Comparison of ENCODE assay signal across 23 cellular contexts in the genomic region with DNA sequence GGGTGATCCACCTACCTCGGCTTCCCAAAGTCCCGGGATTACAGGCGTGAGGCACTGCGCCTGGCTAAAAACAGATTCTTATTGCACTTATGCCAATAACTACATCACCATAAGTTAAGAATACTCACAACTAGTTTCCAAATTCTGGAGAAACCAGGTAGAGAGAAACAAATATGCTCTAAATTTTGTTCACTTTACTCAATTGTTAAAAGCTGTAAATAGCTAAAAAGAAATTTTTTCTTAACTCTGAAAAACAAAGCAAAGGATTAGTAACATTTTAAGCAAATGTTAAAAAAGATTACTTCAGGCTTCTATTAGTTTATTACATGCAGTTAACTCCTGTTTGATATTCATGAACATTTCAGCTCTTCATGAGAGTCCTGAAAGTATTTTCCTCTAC. TPM values are rescaled to one million over a fixed set of nuclear protein-coding genes. Genes with fewer than 3 reads are reported as not detected.
DNase-seq lines count a peak whose midpoint lies in the region; ATAC-seq and TF ChIP-seq lines count a peak whose summit lies in the region.
"Had no signal": no experiment of that assay in that cellular context is flagged by ENCODE, and none has a peak within 500 bp of the region (broad histone marks: within the 10 kb centered on the region; RNA-seq: fewer than 3 reads in every experiment).

No MANE protein-coding gene starts in this region.

- H3K27ac ChIP-seq in OCI-LY7 (ENCODE audit: low read depth, low read length, poor library complexity, severe bottlenecking), result no peak overlapping the region
- H3K27ac ChIP-seq: A549; BLaER1 treated with 17β-estradiol and CSF1 and Interleukin-3, amounts not matched to agents 10 nM and 100 nM; GM23248 had no signal

- H3K4me3 ChIP-seq in OCI-LY7 (ENCODE audit: low read depth, low read length, poor library complexity, severe bottlenecking), result no peak overlapping the region
- H3K4me3 ChIP-seq: A549; BLaER1 treated with 17β-estradiol and CSF1 and Interleukin-3, amounts not matched to agents 10 nM and 100 nM; GM12878; GM23248 had no signal

- no peaks in the 10 kb centered on the region for H3K4me1 Mint-ChIP-seq in activated CD8-positive, alpha-beta T cell treated with anti-CD3 and anti-CD28 coated beads for 36 hours (ENCODE audit: low read depth)
- H3K4me1 Mint-ChIP-seq: CD14-positive monocyte; CD8-positive, alpha-beta memory T cell had no signal

- H3K4me1 ChIP-seq in OCI-LY7 (ENCODE audit: insufficient read depth, low read length, poor library complexity, severe bottlenecking), result no peaks in the 10 kb centered on the region
- H3K4me1 ChIP-seq: A549; BE2C; BLaER1 treated with 17β-estradiol and CSF1 and Interleukin-3, amounts not matched to agents 10 nM and 100 nM had no signal

- no peak overlapping the region for H2AFZ ChIP-seq in OCI-LY7 (ENCODE audit: low read length)
- H2AFZ ChIP-seq: GM23248 had no signal

- no peak overlapping the region for H3K27ac Mint-ChIP-seq in activated CD8-positive, alpha-beta T cell treated with anti-CD3 and anti-CD28 coated beads for 36 hours
- H3K27ac Mint-ChIP-seq: CD14-positive monocyte; CD4-positive, alpha-beta T cell; CD8-positive, alpha-beta memory T cell had no signal

- intact Hi-C loops in cardiac septum (cut with DNase I), result no loop called here
- intact Hi-C loops in Right ventricle myocardium inferior (cut with DNase I), result no loop called here
- intact Hi-C loops in OCI-LY7 (cut with micrococcal nuclease; ENCODE audit: unreplicated experiment), result no loop called here
- intact Hi-C loops in activated CD8-positive, alpha-beta T cell treated with anti-CD3 and anti-CD28 coated beads for 36 hours (cut with micrococcal nuclease), result no loop called here

- H4K20me1 ChIP-seq in OCI-LY7 (ENCODE audit: insufficient read depth, low read length), result no peaks in the 10 kb centered on the region
- H4K20me1 ChIP-seq: BLaER1 treated with 17β-estradiol and CSF1 and Interleukin-3, amounts not matched to agents 10 nM and 100 nM had no signal

- H3K4me3 Mint-ChIP-seq in activated CD8-positive, alpha-beta T cell treated with anti-CD3 and anti-CD28 coated beads for 36 hours, result no peak overlapping the region
- H3K4me3 Mint-ChIP-seq: CD14-positive monocyte; CD4-positive, alpha-beta T cell; CD8-positive, alpha-beta memory T cell had no signal

- peaks cover 16% of the 10 kb centered on the region; the same call in 1 of the 2 replicates for H3K9me3 ChIP-seq in OCI-LY7 (ENCODE audit: low read length)
- H3K9me3 ChIP-seq: A549, BE2C had no signal

- no peak for ATAC-seq in Right ventricle myocardium inferior
- ATAC-seq in activated CD8-positive, alpha-beta T cell treated with anti-CD3 and anti-CD28 coated beads for 36 hours, result no peak
- ATAC-seq in HG02884 (IDR thresholded peaks at IDR 0.05; ENCODE audit: unreplicated experiment), result no peak
- ATAC-seq: A549, GM12878 had no signal

- no peaks in the 10 kb centered on the region for H3K27me3 Mint-ChIP-seq in activated CD8-positive, alpha-beta T cell treated with anti-CD3 and anti-CD28 coated beads for 36 hours
- H3K27me3 Mint-ChIP-seq: CD4-positive, alpha-beta T cell; CD8-positive, alpha-beta memory T cell had no signal

- no peak overlapping the region for H3K4me2 ChIP-seq in OCI-LY7 (ENCODE audit: low read length)
- H3K4me2 ChIP-seq: A549; BLaER1 treated with 17β-estradiol and CSF1 and Interleukin-3, amounts not matched to agents 10 nM and 100 nM had no signal

- no peaks in the 10 kb centered on the region for H3K79me2 ChIP-seq in OCI-LY7 (ENCODE audit: insufficient read depth, low read depth, low read length)

- TF ChIP-seq CTCF in OCI-LY7 (conservative IDR thresholded peaks at IDR 0.05; ENCODE audit: low read length), result no peak
- no peak for TF ChIP-seq CTCF in activated CD8-positive, alpha-beta T cell treated with anti-CD3 and anti-CD28 coated beads for 36 hours (IDR thresholded peaks at IDR 0.05)

- peaks cover 2% of the 10 kb centered on the region for H3K9me3 Mint-ChIP-seq in activated CD8-positive, alpha-beta T cell treated with anti-CD3 and anti-CD28 coated beads for 36 hours
- H3K9me3 Mint-ChIP-seq: CD4-positive, alpha-beta T cell had no signal

- BruUV-seq in OCI-LY7 (replicated peaks; lab: Mats Ljungman, UMichigan), result no TSS peak

- H3K9me2 ChIP-seq in OCI-LY7 (ENCODE audit: insufficient read depth, low read length), result no peaks in the 10 kb centered on the region

- DNase-seq in cardiac septum (ENCODE audit: low spot score) (peak; percentile 5), Right ventricle myocardium inferior (ENCODE audit: missing footprints) (no peak), OCI-LY7 (ENCODE audit: low spot score) (peak; percentile 27), amniotic epithelial cell (ENCODE audit: low read depth) (peak; percentile 34)
- DNase-seq in activated CD8-positive, alpha-beta T cell treated with anti-CD3 and anti-CD28 coated beads for 36 hours, result no peak
- DNase-seq in stimulated activated CD4-positive, alpha-beta T cell treated with anti-CD3 and anti-CD28 coated beads, Interleukin-4, amount 100 ng/mL, for 1 hour, result no peak
- DNase-seq: 8988T; ACHN; AML-193; BE2C; CD4-positive, alpha-beta T cell; CD8-positive, alpha-beta memory T cell; DMS 273 treated with DMSO at 0.1 percent for 48 hours; DND-41; GDM1; GM23248; H7; HCEC 1CT had no signal

- POLR2A ChIA-PET in OCI-LY7 (lab: Charles Lee), result interaction anchor here (0.6 kb wide), 1 partner anchor 80 kb away, joined by 3 read pairs; no protein-coding TSS in a partner anchor
- POLR2A ChIA-PET in activated CD8-positive, alpha-beta T cell treated with anti-CD3 and anti-CD28 coated beads for 36 hours (lab: Charles Lee), result no interaction called here

- H3K36me3 Mint-ChIP-seq in activated CD8-positive, alpha-beta T cell treated with anti-CD3 and anti-CD28 coated beads for 36 hours (ENCODE audit: low read depth), result peaks cover 1% of the 10 kb centered on the region
- H3K36me3 Mint-ChIP-seq: CD14-positive monocyte; CD8-positive, alpha-beta memory T cell had no signal

- no peaks in the 10 kb centered on the region for H3K36me3 ChIP-seq in OCI-LY7 (ENCODE audit: insufficient read depth, low read length)
- H3K36me3 ChIP-seq: BE2C; BLaER1 treated with 17β-estradiol and CSF1 and Interleukin-3, amounts not matched to agents 10 nM and 100 nM had no signal

- CTCF ChIA-PET in OCI-LY7 (lab: Charles Lee; ENCODE audit: unreplicated experiment), result interaction anchor here (0.6 kb wide), 1 partner anchor 172 kb away, joined by 3 read pairs; no protein-coding TSS in a partner anchor
- CTCF ChIA-PET in activated CD8-positive, alpha-beta T cell treated with anti-CD3 and anti-CD28 coated beads for 36 hours (lab: Charles Lee), result no interaction called here

RNA-seq across cellular contexts. Expression of gene ZMIZ2, which starts 28.3 kb away (rescaled TPM):
- 62.4 TPM for total RNA-seq in cardiac septum
- 62.2 TPM for total RNA-seq in Right ventricle myocardium inferior
- total RNA-seq in OCI-LY7 (2014; rRNA removed; shearing (Covaris generic)), result 17.2 and 18.0 TPM in 2 replicates
- 79.7 and 91.7 TPM in 2 replicates for total RNA-seq in OCI-LY7 (2022)
- total RNA-seq in activated CD8-positive, alpha-beta T cell treated with anti-CD3 and anti-CD28 coated beads for 36 hours, result 100 to 1,000 TPM; 131 to 134 TPM

Comparison
In these comparisons a context has a peak if more than half of its experiments do, and no peak if none do; other contexts are left out.
1. DNase-seq: peak in cardiac septum (single experiment), OCI-LY7 (single experiment) and amniotic epithelial cell (single experiment); none in Right ventricle myocardium inferior (single experiment), activated CD8-positive, alpha-beta T cell treated with anti-CD3 and anti-CD28 coated beads for 36 hours (single experiment) and stimulated activated CD4-positive, alpha-beta T cell treated with anti-CD3 and anti-CD28 coated beads, Interleukin-4, amount 100 ng/mL, for 1 hour (single experiment).